Comparison of ENCODE assay signal across 3 cellular contexts in genomic region chr6:160130729-160131484, GRCh38.
TF ChIP-seq lines count a peak whose summit lies in the region.

No MANE protein-coding gene starts in this region.

TF ChIP-seq in liver, 16 proteins besides CTCF, POLR2A, EP300 and RAD21:
- TF ChIP-seq HNF4A (conservative IDR thresholded peaks at IDR 0.05) (no peak), JUND (IDR thresholded peaks at IDR 0.05) (no peak), HNF4G (IDR thresholded peaks at IDR 0.05) (no peak), TAF1 (conservative IDR thresholded peaks at IDR 0.05) (no peak), EGR1 (IDR thresholded peaks at IDR 0.05; ENCODE audit: low read depth in 2 of 2) (no peak), NR2F2 (IDR thresholded peaks at IDR 0.05) (no peak), FOXA1 (IDR thresholded peaks at IDR 0.05) (no peak), RXRA (IDR thresholded peaks at IDR 0.05) (no peak), YY1 (IDR thresholded peaks at IDR 0.05) (no peak), SP1 (IDR thresholded peaks at IDR 0.05) (no peak), GABPA (IDR thresholded peaks at IDR 0.05 in 1 of 2, conservative IDR thresholded peaks at IDR 0.05 in 1 of 2) (no peak), FOXA2 (IDR thresholded peaks at IDR 0.05) (no peak)
- TF ChIP-seq, protein P1, sequence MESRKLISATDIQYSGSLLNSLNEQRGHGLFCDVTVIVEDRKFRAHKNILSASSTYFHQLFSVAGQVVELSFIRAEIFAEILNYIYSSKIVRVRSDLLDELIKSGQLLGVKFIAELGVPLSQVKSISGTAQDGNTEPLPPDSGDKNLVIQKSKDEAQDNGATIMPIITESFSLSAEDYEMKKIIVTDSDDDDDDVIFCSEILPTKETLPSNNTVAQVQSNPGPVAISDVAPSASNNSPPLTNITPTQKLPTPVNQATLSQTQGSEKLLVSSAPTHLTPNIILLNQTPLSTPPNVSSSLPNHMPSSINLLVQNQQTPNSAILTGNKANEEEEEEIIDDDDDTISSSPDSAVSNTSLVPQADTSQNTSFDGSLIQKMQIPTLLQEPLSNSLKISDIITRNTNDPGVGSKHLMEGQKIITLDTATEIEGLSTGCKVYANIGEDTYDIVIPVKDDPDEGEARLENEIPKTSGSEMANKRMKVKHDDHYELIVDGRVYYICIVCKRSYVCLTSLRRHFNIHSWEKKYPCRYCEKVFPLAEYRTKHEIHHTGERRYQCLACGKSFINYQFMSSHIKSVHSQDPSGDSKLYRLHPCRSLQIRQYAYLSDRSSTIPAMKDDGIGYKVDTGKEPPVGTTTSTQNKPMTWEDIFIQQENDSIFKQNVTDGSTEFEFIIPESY (IDR thresholded peaks at IDR 0.05) = no peak
- TF ChIP-seq, protein P2, sequence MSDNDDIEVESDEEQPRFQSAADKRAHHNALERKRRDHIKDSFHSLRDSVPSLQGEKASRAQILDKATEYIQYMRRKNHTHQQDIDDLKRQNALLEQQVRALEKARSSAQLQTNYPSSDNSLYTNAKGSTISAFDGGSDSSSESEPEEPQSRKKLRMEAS (IDR thresholded peaks at IDR 0.05) = no peak
- TF ChIP-seq, protein P3, sequence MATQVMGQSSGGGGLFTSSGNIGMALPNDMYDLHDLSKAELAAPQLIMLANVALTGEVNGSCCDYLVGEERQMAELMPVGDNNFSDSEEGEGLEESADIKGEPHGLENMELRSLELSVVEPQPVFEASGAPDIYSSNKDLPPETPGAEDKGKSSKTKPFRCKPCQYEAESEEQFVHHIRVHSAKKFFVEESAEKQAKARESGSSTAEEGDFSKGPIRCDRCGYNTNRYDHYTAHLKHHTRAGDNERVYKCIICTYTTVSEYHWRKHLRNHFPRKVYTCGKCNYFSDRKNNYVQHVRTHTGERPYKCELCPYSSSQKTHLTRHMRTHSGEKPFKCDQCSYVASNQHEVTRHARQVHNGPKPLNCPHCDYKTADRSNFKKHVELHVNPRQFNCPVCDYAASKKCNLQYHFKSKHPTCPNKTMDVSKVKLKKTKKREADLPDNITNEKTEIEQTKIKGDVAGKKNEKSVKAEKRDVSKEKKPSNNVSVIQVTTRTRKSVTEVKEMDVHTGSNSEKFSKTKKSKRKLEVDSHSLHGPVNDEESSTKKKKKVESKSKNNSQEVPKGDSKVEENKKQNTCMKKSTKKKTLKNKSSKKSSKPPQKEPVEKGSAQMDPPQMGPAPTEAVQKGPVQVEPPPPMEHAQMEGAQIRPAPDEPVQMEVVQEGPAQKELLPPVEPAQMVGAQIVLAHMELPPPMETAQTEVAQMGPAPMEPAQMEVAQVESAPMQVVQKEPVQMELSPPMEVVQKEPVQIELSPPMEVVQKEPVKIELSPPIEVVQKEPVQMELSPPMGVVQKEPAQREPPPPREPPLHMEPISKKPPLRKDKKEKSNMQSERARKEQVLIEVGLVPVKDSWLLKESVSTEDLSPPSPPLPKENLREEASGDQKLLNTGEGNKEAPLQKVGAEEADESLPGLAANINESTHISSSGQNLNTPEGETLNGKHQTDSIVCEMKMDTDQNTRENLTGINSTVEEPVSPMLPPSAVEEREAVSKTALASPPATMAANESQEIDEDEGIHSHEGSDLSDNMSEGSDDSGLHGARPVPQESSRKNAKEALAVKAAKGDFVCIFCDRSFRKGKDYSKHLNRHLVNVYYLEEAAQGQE (IDR thresholded peaks at IDR 0.05) = no peak
- TF ChIP-seq, protein P4, sequence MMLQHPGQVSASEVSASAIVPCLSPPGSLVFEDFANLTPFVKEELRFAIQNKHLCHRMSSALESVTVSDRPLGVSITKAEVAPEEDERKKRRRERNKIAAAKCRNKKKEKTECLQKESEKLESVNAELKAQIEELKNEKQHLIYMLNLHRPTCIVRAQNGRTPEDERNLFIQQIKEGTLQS (IDR thresholded peaks at IDR 0.05) = no peak

TF ChIP-seq in HepG2, 621 proteins besides CTCF, POLR2A, EP300 and RAD21 (continues in another document):
- TF ChIP-seq RBM22 (optimal IDR thresholded peaks at IDR 0.05; ENCODE audit: low read length) (no peak), PHF8 (CRISPR knock-in tag; IDR thresholded peaks at IDR 0.05) (no peak), ZNF121 (CRISPR knock-in tag; IDR thresholded peaks at IDR 0.05) (no peak), ETV5 (CRISPR knock-in tag; IDR thresholded peaks at IDR 0.05; ENCODE audit: borderline replicate concordance) (no peak), ZNF460 (CRISPR knock-in tag; IDR thresholded peaks at IDR 0.05; ENCODE audit: borderline replicate concordance) (no peak), MAZ (IDR thresholded peaks at IDR 0.05; ENCODE audit: borderline replicate concordance, low read depth, low read length) (no peak), MAZ (CRISPR knock-in tag; IDR thresholded peaks at IDR 0.05; ENCODE audit: low read depth) (no peak), PCBP2 (optimal IDR thresholded peaks at IDR 0.05; ENCODE audit: low read depth, low read length, poor library complexity, severe bottlenecking) (no peak), ZC3H13 (CRISPR knock-in tag; IDR thresholded peaks at IDR 0.05) (no peak), ZFP36L1 (CRISPR knock-in tag; IDR thresholded peaks at IDR 0.05) (no peak), ZFP1 (CRISPR knock-in tag; IDR thresholded peaks at IDR 0.05) (no peak)
- TF ChIP-seq, protein P5, sequence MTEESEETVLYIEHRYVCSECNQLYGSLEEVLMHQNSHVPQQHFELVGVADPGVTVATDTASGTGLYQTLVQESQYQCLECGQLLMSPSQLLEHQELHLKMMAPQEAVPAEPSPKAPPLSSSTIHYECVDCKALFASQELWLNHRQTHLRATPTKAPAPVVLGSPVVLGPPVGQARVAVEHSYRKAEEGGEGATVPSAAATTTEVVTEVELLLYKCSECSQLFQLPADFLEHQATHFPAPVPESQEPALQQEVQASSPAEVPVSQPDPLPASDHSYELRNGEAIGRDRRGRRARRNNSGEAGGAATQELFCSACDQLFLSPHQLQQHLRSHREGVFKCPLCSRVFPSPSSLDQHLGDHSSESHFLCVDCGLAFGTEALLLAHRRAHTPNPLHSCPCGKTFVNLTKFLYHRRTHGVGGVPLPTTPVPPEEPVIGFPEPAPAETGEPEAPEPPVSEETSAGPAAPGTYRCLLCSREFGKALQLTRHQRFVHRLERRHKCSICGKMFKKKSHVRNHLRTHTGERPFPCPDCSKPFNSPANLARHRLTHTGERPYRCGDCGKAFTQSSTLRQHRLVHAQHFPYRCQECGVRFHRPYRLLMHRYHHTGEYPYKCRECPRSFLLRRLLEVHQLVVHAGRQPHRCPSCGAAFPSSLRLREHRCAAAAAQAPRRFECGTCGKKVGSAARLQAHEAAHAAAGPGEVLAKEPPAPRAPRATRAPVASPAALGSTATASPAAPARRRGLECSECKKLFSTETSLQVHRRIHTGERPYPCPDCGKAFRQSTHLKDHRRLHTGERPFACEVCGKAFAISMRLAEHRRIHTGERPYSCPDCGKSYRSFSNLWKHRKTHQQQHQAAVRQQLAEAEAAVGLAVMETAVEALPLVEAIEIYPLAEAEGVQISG (CRISPR knock-in tag; IDR thresholded peaks at IDR 0.05) = no peak
- TF ChIP-seq, protein P6, sequence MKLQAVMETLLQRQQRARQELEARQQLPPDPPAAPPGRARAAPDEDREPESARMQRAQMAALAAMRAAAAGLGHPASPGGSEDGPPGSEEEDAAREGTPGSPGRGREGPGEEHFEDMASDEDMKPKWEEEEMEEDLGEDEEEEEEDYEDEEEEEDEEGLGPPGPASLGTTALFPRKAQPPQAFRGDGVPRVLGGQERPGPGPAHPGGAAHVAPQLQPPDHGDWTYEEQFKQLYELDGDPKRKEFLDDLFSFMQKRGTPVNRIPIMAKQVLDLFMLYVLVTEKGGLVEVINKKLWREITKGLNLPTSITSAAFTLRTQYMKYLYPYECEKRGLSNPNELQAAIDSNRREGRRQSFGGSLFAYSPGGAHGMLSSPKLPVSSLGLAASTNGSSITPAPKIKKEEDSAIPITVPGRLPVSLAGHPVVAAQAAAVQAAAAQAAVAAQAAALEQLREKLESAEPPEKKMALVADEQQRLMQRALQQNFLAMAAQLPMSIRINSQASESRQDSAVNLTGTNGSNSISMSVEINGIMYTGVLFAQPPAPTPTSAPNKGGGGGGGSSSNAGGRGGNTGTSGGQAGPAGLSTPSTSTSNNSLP (IDR thresholded peaks at IDR 0.05; ENCODE audit: low read depth, low read length) = no peak
- TF ChIP-seq, protein P7, sequence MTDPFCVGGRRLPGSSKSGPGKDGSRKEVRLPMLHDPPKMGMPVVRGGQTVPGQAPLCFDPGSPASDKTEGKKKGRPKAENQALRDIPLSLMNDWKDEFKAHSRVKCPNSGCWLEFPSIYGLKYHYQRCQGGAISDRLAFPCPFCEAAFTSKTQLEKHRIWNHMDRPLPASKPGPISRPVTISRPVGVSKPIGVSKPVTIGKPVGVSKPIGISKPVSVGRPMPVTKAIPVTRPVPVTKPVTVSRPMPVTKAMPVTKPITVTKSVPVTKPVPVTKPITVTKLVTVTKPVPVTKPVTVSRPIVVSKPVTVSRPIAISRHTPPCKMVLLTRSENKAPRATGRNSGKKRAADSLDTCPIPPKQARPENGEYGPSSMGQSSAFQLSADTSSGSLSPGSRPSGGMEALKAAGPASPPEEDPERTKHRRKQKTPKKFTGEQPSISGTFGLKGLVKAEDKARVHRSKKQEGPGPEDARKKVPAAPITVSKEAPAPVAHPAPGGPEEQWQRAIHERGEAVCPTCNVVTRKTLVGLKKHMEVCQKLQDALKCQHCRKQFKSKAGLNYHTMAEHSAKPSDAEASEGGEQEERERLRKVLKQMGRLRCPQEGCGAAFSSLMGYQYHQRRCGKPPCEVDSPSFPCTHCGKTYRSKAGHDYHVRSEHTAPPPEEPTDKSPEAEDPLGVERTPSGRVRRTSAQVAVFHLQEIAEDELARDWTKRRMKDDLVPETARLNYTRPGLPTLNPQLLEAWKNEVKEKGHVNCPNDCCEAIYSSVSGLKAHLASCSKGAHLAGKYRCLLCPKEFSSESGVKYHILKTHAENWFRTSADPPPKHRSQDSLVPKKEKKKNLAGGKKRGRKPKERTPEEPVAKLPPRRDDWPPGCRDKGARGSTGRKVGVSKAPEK (CRISPR knock-in tag; IDR thresholded peaks at IDR 0.05; ENCODE audit: borderline replicate concordance) = no peak

TF ChIP-seq in SK-N-SH, 30 proteins besides CTCF, POLR2A, EP300 and RAD21:
- TF ChIP-seq USF2 (IDR thresholded peaks at IDR 0.05; ENCODE audit: borderline replicate concordance, low read depth, low read length) (no peak), TCF12 (IDR thresholded peaks at IDR 0.05) (no peak), IRF3 (IDR thresholded peaks at IDR 0.05; ENCODE audit: low read depth, low read length) (no peak)
TF ChIP-seq in SK-N-SH: peak in this region for 0.
